Comparison of ENCODE assay signal across 1 cellular context in the genomic region with DNA sequence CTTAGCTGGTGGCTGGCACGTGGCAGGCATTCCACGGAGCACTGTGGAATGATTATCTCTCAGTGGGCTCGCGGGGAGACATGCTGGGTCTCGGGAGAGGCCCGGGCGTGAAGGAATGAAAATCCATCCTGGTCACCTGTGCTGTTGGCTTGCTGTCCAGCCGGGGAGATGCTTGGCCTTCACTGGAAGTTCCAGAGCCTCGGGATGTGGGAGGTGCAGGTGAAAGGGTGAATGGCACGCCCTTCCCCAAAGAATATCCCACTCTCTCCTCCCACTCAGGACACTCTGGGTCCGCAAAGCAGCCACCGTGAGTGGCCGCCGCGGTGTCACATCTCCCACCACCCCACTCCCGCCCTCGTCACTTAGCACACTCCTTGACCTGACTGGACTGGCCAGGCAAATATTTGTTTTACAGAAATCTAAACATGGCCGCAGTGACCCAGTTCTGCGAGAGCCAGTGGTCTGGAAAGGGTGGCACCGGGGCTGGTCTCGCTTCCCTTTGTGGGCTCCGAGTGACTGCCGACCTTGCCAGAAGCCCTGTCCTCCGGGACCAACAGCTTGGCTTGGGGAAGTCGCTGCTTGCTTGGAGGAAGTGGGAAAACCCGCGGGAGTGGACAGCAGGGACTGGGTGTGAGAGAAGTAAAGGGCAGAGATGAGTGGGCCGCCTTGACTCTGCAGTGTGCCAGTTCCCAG.
TF ChIP-seq lines count a peak whose summit lies in the region.

No MANE protein-coding gene starts in this region.

TF ChIP-seq in HepG2, 621 proteins besides CTCF, POLR2A, EP300 and RAD21 (continued from another document and continues in another):
- TF ChIP-seq ZNF101 (CRISPR knock-in tag; IDR thresholded peaks at IDR 0.05; ENCODE audit: borderline replicate concordance, low read depth) (no peak), HDAC6 (IDR thresholded peaks at IDR 0.05; ENCODE audit: low read depth, low read length) (no peak), HMG20A (CRISPR knock-in tag; IDR thresholded peaks at IDR 0.05; ENCODE audit: borderline replicate concordance) (peak; percentile 60; the same call in 1 of the 2 replicates), NR2F6 (IDR thresholded peaks at IDR 0.05) (peak; percentile 83), NR2F6 (CRISPR knock-in tag; IDR thresholded peaks at IDR 0.05) (peak; percentile 83), SAFB2 (CRISPR knock-in tag; IDR thresholded peaks at IDR 0.05; ENCODE audit: borderline replicate concordance, low read depth) (no peak; the same call in 1 of the 2 replicates), BCL6 (CRISPR knock-in tag; IDR thresholded peaks at IDR 0.05) (peak; percentile 98), TBX3 (IDR thresholded peaks at IDR 0.05; ENCODE audit: borderline replicate concordance) (peak; percentile 59; the same call in 1 of the 2 replicates), DMAP1 (CRISPR knock-in tag; IDR thresholded peaks at IDR 0.05) (no peak), ZC3H13 (CRISPR knock-in tag; IDR thresholded peaks at IDR 0.05) (no peak), EZH2 (conservative IDR thresholded peaks at IDR 0.05; ENCODE audit: low read depth, low read length) (no peak), ZNF83 (CRISPR knock-in tag; IDR thresholded peaks at IDR 0.05; ENCODE audit: borderline replicate concordance) (0 out of 2 replicates have a peak, but pooled peaks have one; percentile 39), MYNN (CRISPR knock-in tag; IDR thresholded peaks at IDR 0.05; ENCODE audit: low read depth) (no peak), KLF13 (CRISPR knock-in tag; IDR thresholded peaks at IDR 0.05) (no peak), EHMT2 (IDR thresholded peaks at IDR 0.05; ENCODE audit: borderline replicate concordance, low read depth, low read length) (no peak), STAT5B (CRISPR knock-in tag; IDR thresholded peaks at IDR 0.05) (no peak), MTA3 (CRISPR knock-in tag; IDR thresholded peaks at IDR 0.05) (no peak), NR3C1 (CRISPR knock-in tag; IDR thresholded peaks at IDR 0.05) (no peak), ZFP82 (CRISPR knock-in tag; IDR thresholded peaks at IDR 0.05; ENCODE audit: borderline replicate concordance) (no peak), ZBTB7A (CRISPR knock-in tag; IDR thresholded peaks at IDR 0.05) (0 out of 2 replicates have a peak, but pooled peaks have one; percentile 43), HCFC1 (IDR thresholded peaks at IDR 0.05; ENCODE audit: low read depth, low read length) (no peak), ZNF138 (CRISPR knock-in tag; IDR thresholded peaks at IDR 0.05; ENCODE audit: low read depth) (no peak), DPF2 (CRISPR knock-in tag; IDR thresholded peaks at IDR 0.05; ENCODE audit: borderline replicate concordance, low read depth) (peak; percentile 59; the same call in 1 of the 2 replicates), ZNF251 (CRISPR knock-in tag; IDR thresholded peaks at IDR 0.05) (no peak), ZBTB7B (CRISPR knock-in tag; IDR thresholded peaks at IDR 0.05) (peak; percentile 80; the same call in 1 of the 2 replicates), ZNF839 (CRISPR knock-in tag; IDR thresholded peaks at IDR 0.05; ENCODE audit: borderline replicate concordance) (peak; percentile 90; the same call in 1 of the 2 replicates), ZNF343 (CRISPR knock-in tag; IDR thresholded peaks at IDR 0.05) (no peak), CBX5 (CRISPR knock-in tag; IDR thresholded peaks at IDR 0.05; ENCODE audit: borderline replicate concordance) (no peak; the same call in 1 of the 2 replicates), ZNF256 (CRISPR knock-in tag; conservative IDR thresholded peaks at IDR 0.05) (no peak), MTF2 (CRISPR knock-in tag; IDR thresholded peaks at IDR 0.05; ENCODE audit: borderline replicate concordance) (no peak), NCOA2 (CRISPR knock-in tag; IDR thresholded peaks at IDR 0.05) (peak; percentile 84), ZNF75D (CRISPR knock-in tag; IDR thresholded peaks at IDR 0.05; ENCODE audit: borderline replicate concordance) (no peak), ZNF329 (CRISPR knock-in tag; IDR thresholded peaks at IDR 0.05; ENCODE audit: low read depth) (no peak), KDM5B (CRISPR knock-in tag; IDR thresholded peaks at IDR 0.05; ENCODE audit: borderline replicate concordance) (no peak)
- TF ChIP-seq, protein P1, sequence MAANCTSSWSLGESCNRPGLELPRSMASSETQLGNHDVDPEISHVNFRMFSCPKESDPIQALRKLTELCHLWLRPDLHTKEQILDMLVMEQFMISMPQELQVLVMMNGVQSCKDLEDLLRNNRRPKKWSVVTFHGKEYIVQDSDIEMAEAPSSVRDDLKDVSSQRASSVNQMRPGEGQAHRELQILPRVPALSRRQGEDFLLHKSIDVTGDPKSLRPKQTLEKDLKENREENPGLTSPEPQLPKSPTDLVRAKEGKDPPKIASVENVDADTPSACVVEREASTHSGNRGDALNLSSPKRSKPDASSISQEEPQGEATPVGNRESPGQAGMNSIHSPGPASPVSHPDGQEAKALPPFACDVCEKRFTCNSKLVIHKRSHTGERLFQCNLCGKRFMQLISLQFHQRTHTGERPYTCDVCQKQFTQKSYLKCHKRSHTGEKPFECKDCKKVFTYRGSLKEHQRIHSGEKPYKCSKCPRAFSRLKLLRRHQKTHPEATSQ (CRISPR knock-in tag; IDR thresholded peaks at IDR 0.05; ENCODE audit: borderline replicate concordance) = no peak
- TF ChIP-seq, protein P2, sequence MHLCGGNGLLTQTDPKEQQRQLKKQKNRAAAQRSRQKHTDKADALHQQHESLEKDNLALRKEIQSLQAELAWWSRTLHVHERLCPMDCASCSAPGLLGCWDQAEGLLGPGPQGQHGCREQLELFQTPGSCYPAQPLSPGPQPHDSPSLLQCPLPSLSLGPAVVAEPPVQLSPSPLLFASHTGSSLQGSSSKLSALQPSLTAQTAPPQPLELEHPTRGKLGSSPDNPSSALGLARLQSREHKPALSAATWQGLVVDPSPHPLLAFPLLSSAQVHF (CRISPR knock-in tag; IDR thresholded peaks at IDR 0.05) = no peak
- TF ChIP-seq, protein P3, sequence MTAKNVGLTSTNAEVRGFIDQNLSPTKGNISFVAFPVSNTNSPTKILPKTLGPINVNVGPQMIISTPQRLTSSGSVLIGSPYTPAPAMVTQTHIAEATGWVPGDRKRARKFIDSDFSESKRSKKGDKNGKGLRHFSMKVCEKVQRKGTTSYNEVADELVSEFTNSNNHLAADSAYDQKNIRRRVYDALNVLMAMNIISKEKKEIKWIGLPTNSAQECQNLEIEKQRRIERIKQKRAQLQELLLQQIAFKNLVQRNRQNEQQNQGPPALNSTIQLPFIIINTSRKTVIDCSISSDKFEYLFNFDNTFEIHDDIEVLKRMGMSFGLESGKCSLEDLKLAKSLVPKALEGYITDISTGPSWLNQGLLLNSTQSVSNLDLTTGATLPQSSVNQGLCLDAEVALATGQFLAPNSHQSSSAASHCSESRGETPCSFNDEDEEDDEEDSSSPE (CRISPR knock-in tag; IDR thresholded peaks at IDR 0.05) = peak; percentile 48; the same call in 1 of the 2 replicates
- TF ChIP-seq, protein P4, sequence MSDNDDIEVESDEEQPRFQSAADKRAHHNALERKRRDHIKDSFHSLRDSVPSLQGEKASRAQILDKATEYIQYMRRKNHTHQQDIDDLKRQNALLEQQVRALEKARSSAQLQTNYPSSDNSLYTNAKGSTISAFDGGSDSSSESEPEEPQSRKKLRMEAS (IDR thresholded peaks at IDR 0.05) = peak; percentile 76; the same call in 1 of the 2 replicates
- TF ChIP-seq, protein P5, sequence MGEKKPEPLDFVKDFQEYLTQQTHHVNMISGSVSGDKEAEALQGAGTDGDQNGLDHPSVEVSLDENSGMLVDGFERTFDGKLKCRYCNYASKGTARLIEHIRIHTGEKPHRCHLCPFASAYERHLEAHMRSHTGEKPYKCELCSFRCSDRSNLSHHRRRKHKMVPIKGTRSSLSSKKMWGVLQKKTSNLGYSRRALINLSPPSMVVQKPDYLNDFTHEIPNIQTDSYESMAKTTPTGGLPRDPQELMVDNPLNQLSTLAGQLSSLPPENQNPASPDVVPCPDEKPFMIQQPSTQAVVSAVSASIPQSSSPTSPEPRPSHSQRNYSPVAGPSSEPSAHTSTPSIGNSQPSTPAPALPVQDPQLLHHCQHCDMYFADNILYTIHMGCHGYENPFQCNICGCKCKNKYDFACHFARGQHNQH (CRISPR knock-in tag; IDR thresholded peaks at IDR 0.05) = peak; percentile 37; the same call in 1 of the 2 replicates
- TF ChIP-seq, protein P6, sequence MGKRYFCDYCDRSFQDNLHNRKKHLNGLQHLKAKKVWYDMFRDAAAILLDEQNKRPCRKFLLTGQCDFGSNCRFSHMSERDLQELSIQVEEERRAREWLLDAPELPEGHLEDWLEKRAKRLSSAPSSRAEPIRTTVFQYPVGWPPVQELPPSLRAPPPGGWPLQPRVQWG (CRISPR knock-in tag; IDR thresholded peaks at IDR 0.05; ENCODE audit: borderline replicate concordance, low read depth) = no peak
- TF ChIP-seq, protein P7, sequence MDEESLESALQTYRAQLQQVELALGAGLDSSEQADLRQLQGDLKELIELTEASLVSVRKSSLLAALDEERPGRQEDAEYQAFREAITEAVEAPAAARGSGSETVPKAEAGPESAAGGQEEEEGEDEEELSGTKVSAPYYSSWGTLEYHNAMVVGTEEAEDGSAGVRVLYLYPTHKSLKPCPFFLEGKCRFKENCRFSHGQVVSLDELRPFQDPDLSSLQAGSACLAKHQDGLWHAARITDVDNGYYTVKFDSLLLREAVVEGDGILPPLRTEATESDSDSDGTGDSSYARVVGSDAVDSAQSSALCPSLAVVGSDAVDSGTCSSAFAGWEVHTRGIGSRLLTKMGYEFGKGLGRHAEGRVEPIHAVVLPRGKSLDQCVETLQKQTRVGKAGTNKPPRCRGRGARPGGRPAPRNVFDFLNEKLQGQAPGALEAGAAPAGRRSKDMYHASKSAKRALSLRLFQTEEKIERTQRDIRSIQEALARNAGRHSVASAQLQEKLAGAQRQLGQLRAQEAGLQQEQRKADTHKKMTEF (CRISPR knock-in tag; IDR thresholded peaks at IDR 0.05) = no peak
- TF ChIP-seq, protein P8, sequence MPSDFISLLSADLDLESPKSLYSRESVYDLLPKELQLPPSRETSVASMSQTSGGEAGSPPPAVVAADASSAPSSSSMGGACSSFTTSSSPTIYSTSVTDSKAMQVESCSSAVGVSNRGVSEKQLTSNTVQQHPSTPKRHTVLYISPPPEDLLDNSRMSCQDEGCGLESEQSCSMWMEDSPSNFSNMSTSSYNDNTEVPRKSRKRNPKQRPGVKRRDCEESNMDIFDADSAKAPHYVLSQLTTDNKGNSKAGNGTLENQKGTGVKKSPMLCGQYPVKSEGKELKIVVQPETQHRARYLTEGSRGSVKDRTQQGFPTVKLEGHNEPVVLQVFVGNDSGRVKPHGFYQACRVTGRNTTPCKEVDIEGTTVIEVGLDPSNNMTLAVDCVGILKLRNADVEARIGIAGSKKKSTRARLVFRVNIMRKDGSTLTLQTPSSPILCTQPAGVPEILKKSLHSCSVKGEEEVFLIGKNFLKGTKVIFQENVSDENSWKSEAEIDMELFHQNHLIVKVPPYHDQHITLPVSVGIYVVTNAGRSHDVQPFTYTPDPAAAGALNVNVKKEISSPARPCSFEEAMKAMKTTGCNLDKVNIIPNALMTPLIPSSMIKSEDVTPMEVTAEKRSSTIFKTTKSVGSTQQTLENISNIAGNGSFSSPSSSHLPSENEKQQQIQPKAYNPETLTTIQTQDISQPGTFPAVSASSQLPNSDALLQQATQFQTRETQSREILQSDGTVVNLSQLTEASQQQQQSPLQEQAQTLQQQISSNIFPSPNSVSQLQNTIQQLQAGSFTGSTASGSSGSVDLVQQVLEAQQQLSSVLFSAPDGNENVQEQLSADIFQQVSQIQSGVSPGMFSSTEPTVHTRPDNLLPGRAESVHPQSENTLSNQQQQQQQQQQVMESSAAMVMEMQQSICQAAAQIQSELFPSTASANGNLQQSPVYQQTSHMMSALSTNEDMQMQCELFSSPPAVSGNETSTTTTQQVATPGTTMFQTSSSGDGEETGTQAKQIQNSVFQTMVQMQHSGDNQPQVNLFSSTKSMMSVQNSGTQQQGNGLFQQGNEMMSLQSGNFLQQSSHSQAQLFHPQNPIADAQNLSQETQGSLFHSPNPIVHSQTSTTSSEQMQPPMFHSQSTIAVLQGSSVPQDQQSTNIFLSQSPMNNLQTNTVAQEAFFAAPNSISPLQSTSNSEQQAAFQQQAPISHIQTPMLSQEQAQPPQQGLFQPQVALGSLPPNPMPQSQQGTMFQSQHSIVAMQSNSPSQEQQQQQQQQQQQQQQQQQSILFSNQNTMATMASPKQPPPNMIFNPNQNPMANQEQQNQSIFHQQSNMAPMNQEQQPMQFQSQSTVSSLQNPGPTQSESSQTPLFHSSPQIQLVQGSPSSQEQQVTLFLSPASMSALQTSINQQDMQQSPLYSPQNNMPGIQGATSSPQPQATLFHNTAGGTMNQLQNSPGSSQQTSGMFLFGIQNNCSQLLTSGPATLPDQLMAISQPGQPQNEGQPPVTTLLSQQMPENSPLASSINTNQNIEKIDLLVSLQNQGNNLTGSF (CRISPR knock-in tag; IDR thresholded peaks at IDR 0.05) = no peak
- TF ChIP-seq, protein P9, sequence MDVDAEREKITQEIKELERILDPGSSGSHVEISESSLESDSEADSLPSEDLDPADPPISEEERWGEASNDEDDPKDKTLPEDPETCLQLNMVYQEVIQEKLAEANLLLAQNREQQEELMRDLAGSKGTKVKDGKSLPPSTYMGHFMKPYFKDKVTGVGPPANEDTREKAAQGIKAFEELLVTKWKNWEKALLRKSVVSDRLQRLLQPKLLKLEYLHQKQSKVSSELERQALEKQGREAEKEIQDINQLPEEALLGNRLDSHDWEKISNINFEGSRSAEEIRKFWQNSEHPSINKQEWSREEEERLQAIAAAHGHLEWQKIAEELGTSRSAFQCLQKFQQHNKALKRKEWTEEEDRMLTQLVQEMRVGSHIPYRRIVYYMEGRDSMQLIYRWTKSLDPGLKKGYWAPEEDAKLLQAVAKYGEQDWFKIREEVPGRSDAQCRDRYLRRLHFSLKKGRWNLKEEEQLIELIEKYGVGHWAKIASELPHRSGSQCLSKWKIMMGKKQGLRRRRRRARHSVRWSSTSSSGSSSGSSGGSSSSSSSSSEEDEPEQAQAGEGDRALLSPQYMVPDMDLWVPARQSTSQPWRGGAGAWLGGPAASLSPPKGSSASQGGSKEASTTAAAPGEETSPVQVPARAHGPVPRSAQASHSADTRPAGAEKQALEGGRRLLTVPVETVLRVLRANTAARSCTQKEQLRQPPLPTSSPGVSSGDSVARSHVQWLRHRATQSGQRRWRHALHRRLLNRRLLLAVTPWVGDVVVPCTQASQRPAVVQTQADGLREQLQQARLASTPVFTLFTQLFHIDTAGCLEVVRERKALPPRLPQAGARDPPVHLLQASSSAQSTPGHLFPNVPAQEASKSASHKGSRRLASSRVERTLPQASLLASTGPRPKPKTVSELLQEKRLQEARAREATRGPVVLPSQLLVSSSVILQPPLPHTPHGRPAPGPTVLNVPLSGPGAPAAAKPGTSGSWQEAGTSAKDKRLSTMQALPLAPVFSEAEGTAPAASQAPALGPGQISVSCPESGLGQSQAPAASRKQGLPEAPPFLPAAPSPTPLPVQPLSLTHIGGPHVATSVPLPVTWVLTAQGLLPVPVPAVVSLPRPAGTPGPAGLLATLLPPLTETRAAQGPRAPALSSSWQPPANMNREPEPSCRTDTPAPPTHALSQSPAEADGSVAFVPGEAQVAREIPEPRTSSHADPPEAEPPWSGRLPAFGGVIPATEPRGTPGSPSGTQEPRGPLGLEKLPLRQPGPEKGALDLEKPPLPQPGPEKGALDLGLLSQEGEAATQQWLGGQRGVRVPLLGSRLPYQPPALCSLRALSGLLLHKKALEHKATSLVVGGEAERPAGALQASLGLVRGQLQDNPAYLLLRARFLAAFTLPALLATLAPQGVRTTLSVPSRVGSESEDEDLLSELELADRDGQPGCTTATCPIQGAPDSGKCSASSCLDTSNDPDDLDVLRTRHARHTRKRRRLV (CRISPR knock-in tag; IDR thresholded peaks at IDR 0.05) = no peak
